28 cellular contexts compared by ENCODE assay signal in genomic region chrX:33721927-33722326, GRCh38.
DNase-seq lines count a peak whose midpoint lies in the region; ATAC-seq, FAIRE-seq and TF ChIP-seq lines count a peak whose summit lies in the region.
"Had no signal": no experiment of that assay in that cellular context is flagged by ENCODE, and none has a peak within 500 bp of the region (broad histone marks: within the 10 kb centered on the region; RNA-seq: fewer than 3 reads in every experiment).

No MANE protein-coding gene starts in this region.

- no peaks in the 10 kb centered on the region for H4K20me1 ChIP-seq in SK-N-SH (ENCODE audit: insufficient read depth)

- H3K79me2 ChIP-seq in SK-N-SH (ENCODE audit: insufficient read depth) = no peaks in the 10 kb centered on the region

- no peak overlapping the region; the same call in 1 of the 2 replicates for H2AFZ ChIP-seq in SK-N-SH (ENCODE audit: low read depth)
- no peak overlapping the region for H2AFZ ChIP-seq in mesenchymal stem cell (ENCODE audit: low read depth, low read length)

- H3K14ac ChIP-seq in mesenchymal stem cell (ENCODE audit: low read length in 2 of 2) = no peak overlapping the region

- no peaks in the 10 kb centered on the region for H3K4me1 ChIP-seq in SK-N-SH (ENCODE audit: control insufficient read depth in 1 of 2, insufficient read depth in 2 of 2, low read depth in 1 of 2, low read length in 1 of 2)
- peaks cover 2% of the 10 kb centered on the region for H3K4me1 ChIP-seq in mesenchymal stem cell (ENCODE audit: control insufficient read depth, insufficient read depth, low read depth, low read length)
- H3K4me1 ChIP-seq: left lung, pancreas, testis had no signal

- H3K4me2 ChIP-seq in SK-N-SH = no peak overlapping the region
- H3K4me2 ChIP-seq in mesenchymal stem cell (ENCODE audit: low read length, poor library complexity, severe bottlenecking) = no peak overlapping the region
- H3K4me2 ChIP-seq: smooth muscle cell had no signal

- no peak overlapping the region for H3K23ac ChIP-seq in mesenchymal stem cell (ENCODE audit: low read length in 2 of 2)

- TF ChIP-seq RAD21 in SK-N-SH (IDR thresholded peaks at IDR 0.05; ENCODE audit: low read length) = no peak

- no peak for TF ChIP-seq CTCF in SK-N-SH (IDR thresholded peaks at IDR 0.05)

- WGBS in SK-N-SH (ENCODE audit: low lambda C conversion rate) = 13% methylated on average over 1 of the region's 1 CpG
- no CpG with 5 or more reads among the region's 1 CpG for WGBS in mesenchymal stem cell

- DNase-seq in SK-N-SH = no peak
- DNase-seq in GF-D8 (lab: John Stamatoyannopoulos, UW) = no peak
- DNase-seq in DMS153 treated with DMSO at 0.1 percent for 48 hours (lab: John Stamatoyannopoulos, UW; ENCODE audit: unreplicated experiment) = no peak
- DNase-seq in mesenchymal stem cell = no peak
- DNase-seq: activated CD8-positive, alpha-beta T cell treated with anti-CD3 and anti-CD28 coated beads, Interleukin-2, amount 10 ng/mL, durations not matched to agents 7 days and 5 days; AML-193; amniotic stem cell; CD4-positive, alpha-beta memory T cell; dermis blood vessel endothelial cell; H9; head of caudate nucleus; islet precursor cell; left lung; NCI-H1105; NCI-H187 treated with DMSO at 0.1 percent for 48 hours; NCI-H524 treated with DMSO at 0.1 percent for 48 hours; pancreas; retina; SHP77 treated with DMSO at 0.1 percent for 48 hours; testis had no signal

- no peak overlapping the region for H2AK5ac ChIP-seq in mesenchymal stem cell (ENCODE audit: low read length, severe bottlenecking)

- no peak overlapping the region for H2BK5ac ChIP-seq in mesenchymal stem cell (ENCODE audit: low read depth, low read length, poor library complexity, severe bottlenecking)

- H3K9me2 ChIP-seq in SK-N-SH = no peaks in the 10 kb centered on the region

- H3K27ac ChIP-seq in SK-N-SH (ENCODE audit: low read depth in 2 of 2, low read length in 1 of 2) = no peak overlapping the region
- no peak overlapping the region for H3K27ac ChIP-seq in mesenchymal stem cell (ENCODE audit: low read length, poor library complexity, severe bottlenecking)
- H3K27ac ChIP-seq: left lung, pancreas, testis had no signal

- POLR2A ChIA-PET in SK-N-SH (lab: Yijun Ruan, JAX) = no interaction called here

- no peak overlapping the region for H2BK15ac ChIP-seq in mesenchymal stem cell (ENCODE audit: low read depth, poor library complexity, severe bottlenecking)

- H2BK120ac ChIP-seq in mesenchymal stem cell (ENCODE audit: low read depth, low read length) = no peak overlapping the region

- ATAC-seq in GM18499 (IDR thresholded peaks at IDR 0.05; ENCODE audit: insufficient read depth, unreplicated experiment) = peak; percentile 56
- peak; percentile 65 for ATAC-seq in GM19351 (IDR thresholded peaks at IDR 0.05; ENCODE audit: unreplicated experiment)
- peak; percentile 72 for ATAC-seq in HG02885 (IDR thresholded peaks at IDR 0.05; ENCODE audit: poor library complexity, unreplicated experiment)
- ATAC-seq: activated CD8-positive, alpha-beta T cell treated with anti-CD3 and anti-CD28 coated beads, Interleukin-2, amount 10 ng/mL, durations not matched to agents 7 days and 5 days; activated T-helper 17 cell treated with anti-CD3 and anti-CD28 coated beads, Interleukin-2, amount 50 U/mL, for 72 hours; esophagus mucosa; left lung; Panc1; pancreas had no signal

- CTCF ChIA-PET in SK-N-SH (lab: Yijun Ruan, JAX) = interaction anchor here (1.0 kb wide), 1 partner anchor 9 kb away, joined by 3 read pairs; no protein-coding TSS in a partner anchor

- H3K18ac ChIP-seq in mesenchymal stem cell (ENCODE audit: low read depth in 1 of 2, low read length in 2 of 2) = no peak overlapping the region

- H3K4me3 ChIP-seq in SK-N-SH (ENCODE audit: low read depth in 2 of 2, low read length in 1 of 2) = no peak overlapping the region
- no peak overlapping the region for H3K4me3 ChIP-seq in mesenchymal stem cell (ENCODE audit: insufficient read depth in 1 of 2, low read depth in 1 of 2, low read length in 2 of 2)
- H3K4me3 ChIP-seq: left lung, pancreas, smooth muscle cell, testis had no signal

- FAIRE-seq in colon (lab: Jason Lieb, UNC) = peak; percentile 49

- no peak overlapping the region for H2BK12ac ChIP-seq in mesenchymal stem cell (ENCODE audit: low read length in 2 of 2)

- H4K91ac ChIP-seq in mesenchymal stem cell (ENCODE audit: low read length) = no peak overlapping the region

- H3K9ac ChIP-seq in SK-N-SH (no peak overlapping the region), mesenchymal stem cell (ENCODE audit: low read length) (no peak overlapping the region)

- H3K79me1 ChIP-seq in mesenchymal stem cell (replicated peaks; ENCODE audit: low read length, poor library complexity, severe bottlenecking) = no peaks in the 10 kb centered on the region

- H3K4ac ChIP-seq in mesenchymal stem cell (ENCODE audit: low read depth in 1 of 2, low read length in 2 of 2) = no peak overlapping the region

- no peak overlapping the region for H4K8ac ChIP-seq in mesenchymal stem cell (ENCODE audit: low read length)

- H3K9me3 ChIP-seq in SK-N-SH = no peaks in the 10 kb centered on the region
- no peaks in the 10 kb centered on the region for H3K9me3 ChIP-seq in mesenchymal stem cell (ENCODE audit: control insufficient read depth, low read length)
- H3K9me3 ChIP-seq: left lung, pancreas, testis had no signal

- H3F3A ChIP-seq in SK-N-SH (replicated peaks; ENCODE audit: insufficient read depth) = no peaks in the 10 kb centered on the region

- H3K36me3 ChIP-seq in SK-N-SH (replicated peaks in 1 of 2; ENCODE audit: control insufficient read depth in 1 of 2, insufficient read depth in 2 of 2, low read length in 1 of 2) = no peaks in the 10 kb centered on the region
- no peaks in the 10 kb centered on the region for H3K36me3 ChIP-seq in mesenchymal stem cell (ENCODE audit: control insufficient read depth in 1 of 2, insufficient read depth in 2 of 2, low read depth in 1 of 2, low read length in 2 of 2)
- H3K36me3 ChIP-seq: left lung, pancreas had no signal

- TF ChIP-seq EP300 in SK-N-SH (IDR thresholded peaks at IDR 0.05; ENCODE audit: borderline replicate concordance in 1 of 2, low read depth in 1 of 2, low read length in 1 of 2) = no peak

- H3K27me3 ChIP-seq in SK-N-SH (ENCODE audit: insufficient read depth) (no peaks in the 10 kb centered on the region), mesenchymal stem cell (ENCODE audit: control insufficient read depth in 1 of 2, insufficient read depth in 1 of 2, low read length in 2 of 2) (peaks cover 0 to 6% of the 10 kb centered on the region in 2 experiments)
- H3K27me3 ChIP-seq: testis had no signal

TF ChIP-seq in SK-N-SH, 30 proteins besides CTCF, POLR2A, EP300 and RAD21 (continues in another document):
- TF ChIP-seq POLR2AphosphoS5 (IDR thresholded peaks at IDR 0.05; ENCODE audit: low read depth, low read length) (no peak), SMC3 (IDR thresholded peaks at IDR 0.05; ENCODE audit: low read depth, low read length) (no peak), TCF12 (IDR thresholded peaks at IDR 0.05) (no peak), GABPA (IDR thresholded peaks at IDR 0.05; ENCODE audit: low read depth) (no peak), USF1 (IDR thresholded peaks at IDR 0.05; ENCODE audit: borderline replicate concordance, low read depth) (no peak), REST (IDR thresholded peaks at IDR 0.05; ENCODE audit: low read depth, low read length) (no peak), JUND (IDR thresholded peaks at IDR 0.05) (no peak), FOSL2 (IDR thresholded peaks at IDR 0.05; ENCODE audit: borderline replicate concordance, low read depth) (no peak), FOXJ3 (CRISPR knock-in tag; IDR thresholded peaks at IDR 0.05) (no peak)
